In the genomic region with DNA sequence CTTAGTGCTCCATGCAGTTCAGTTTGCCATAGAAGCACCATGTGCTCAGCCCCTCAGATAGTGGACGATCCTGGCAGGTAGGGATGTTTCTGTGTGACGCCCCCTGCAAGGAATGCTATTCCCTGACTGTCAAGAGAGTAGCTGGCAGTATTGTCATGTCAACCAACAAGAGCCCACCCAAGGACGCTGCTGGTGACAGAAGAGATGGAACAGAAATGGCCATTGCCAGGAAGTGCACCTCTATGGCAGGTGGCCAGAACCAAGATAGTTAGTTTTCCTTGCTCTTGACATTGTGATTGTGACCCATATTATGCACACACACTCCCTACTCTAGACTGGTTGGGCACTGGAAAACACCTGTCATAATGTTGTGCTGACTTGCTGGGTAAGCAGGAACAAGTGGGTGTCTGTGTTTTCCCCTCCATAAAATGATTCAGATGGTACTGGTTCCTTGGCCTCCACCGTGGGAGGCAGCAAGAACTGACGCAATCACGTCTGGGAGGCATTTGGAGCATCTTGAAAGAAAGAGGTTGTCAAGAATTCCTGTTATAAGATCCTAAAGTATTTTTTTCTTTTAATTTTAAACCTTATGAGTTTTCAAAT, we compare ENCODE assay signal across 8 cellular contexts.
DNase-seq lines count a peak whose midpoint lies in the region; ATAC-seq and TF ChIP-seq lines count a peak whose summit lies in the region.

No MANE protein-coding gene starts in this region.

- peaks cover 72% of the 10 kb centered on the region for H3K4me1 ChIP-seq in Loucy (ENCODE audit: insufficient read depth, low read length, poor library complexity, severe bottlenecking)
- H3K4me1 ChIP-seq in OCI-LY7 (ENCODE audit: insufficient read depth, low read length, poor library complexity, severe bottlenecking), result no peaks in the 10 kb centered on the region

- intact Hi-C loops in activated CD4-positive, alpha-beta memory T cell treated with anti-CD3 and anti-CD28 coated beads for 36 hours (cut with micrococcal nuclease), result loop anchor here (1.0 to 10.0 kb wide), 7 partner anchors 18 to 863 kb away; no protein-coding TSS in a partner anchor
- intact Hi-C loops in OCI-LY7 (cut with micrococcal nuclease; ENCODE audit: unreplicated experiment), result no loop called here

- peak overlapping the region; percentile 57 for H3K9ac ChIP-seq in Loucy (ENCODE audit: low read depth, low read length, poor library complexity, severe bottlenecking)

- H3K4me2 ChIP-seq in Loucy (ENCODE audit: low read depth, low read length, poor library complexity, severe bottlenecking) (peak overlapping the region; percentile 63), OCI-LY7 (ENCODE audit: low read length) (no peak overlapping the region)

- no peak for ATAC-seq in GM19023 (IDR thresholded peaks at IDR 0.05; ENCODE audit: unreplicated experiment)
- no peak for ATAC-seq in GM21390 (IDR thresholded peaks at IDR 0.05; ENCODE audit: unreplicated experiment)

- H3K27ac ChIP-seq in OCI-LY7 (ENCODE audit: low read depth, low read length, poor library complexity, severe bottlenecking), result no peak overlapping the region

- H3F3A ChIP-seq in Loucy (ENCODE audit: low read depth), result no peaks in the 10 kb centered on the region

- no peak overlapping the region for H3K4me3 Mint-ChIP-seq in activated CD4-positive, alpha-beta memory T cell treated with anti-CD3 and anti-CD28 coated beads for 36 hours

- H3K36me3 ChIP-seq in Loucy (ENCODE audit: insufficient read depth, low read length) (no peaks in the 10 kb centered on the region), OCI-LY7 (ENCODE audit: insufficient read depth, low read length) (no peaks in the 10 kb centered on the region)

- H3K36me3 Mint-ChIP-seq in activated CD4-positive, alpha-beta memory T cell treated with anti-CD3 and anti-CD28 coated beads for 36 hours, result peaks cover 76% of the 10 kb centered on the region

- peak; percentile 79 for DNase-seq in activated CD4-positive, alpha-beta memory T cell treated with anti-CD3 and anti-CD28 coated beads for 36 hours
- peak; percentile 69 for DNase-seq in fibroblast of pulmonary artery (ENCODE audit: low read depth)
- peak; percentile 34 for DNase-seq in stimulated activated CD8-positive, alpha-beta memory T cell treated with anti-CD3 and anti-CD28 coated beads, Interleukin-4, amount 100 ng/mL, for 24 hours (ENCODE audit: low read depth)
- no peak for DNase-seq in NCI-H82 (lab: John Stamatoyannopoulos, UW)
- no peak for DNase-seq in OCI-LY7 (ENCODE audit: low spot score)

- H3K9me3 Mint-ChIP-seq in activated CD4-positive, alpha-beta memory T cell treated with anti-CD3 and anti-CD28 coated beads for 36 hours, result peaks cover 5% of the 10 kb centered on the region

- peak overlapping the region; percentile 30 for H3K4me3 ChIP-seq in Loucy (ENCODE audit: low read length, poor library complexity, severe bottlenecking)
- H3K4me3 ChIP-seq in fibroblast of pulmonary artery (replicated peaks; ENCODE audit: low read depth, low read length), result no peak overlapping the region
- H3K4me3 ChIP-seq in OCI-LY7 (ENCODE audit: low read depth, low read length, poor library complexity, severe bottlenecking), result no peak overlapping the region

- H2AFZ ChIP-seq in Loucy (ENCODE audit: low read length), result no peak overlapping the region
- H2AFZ ChIP-seq in OCI-LY7 (ENCODE audit: low read length), result no peak overlapping the region

- no TSS peak for BruUV-seq in OCI-LY7 (replicated peaks; lab: Mats Ljungman, UMichigan)

- POLR2A ChIA-PET in activated CD4-positive, alpha-beta memory T cell treated with anti-CD3 and anti-CD28 coated beads for 36 hours (lab: Charles Lee), result interaction anchor here (0.9 to 2.7 kb wide), 5 partner anchors 10 to 508 kb away, joined by 3 to 13 read pairs (median 3); a partner anchor contains a TSS
- POLR2A ChIA-PET in OCI-LY7 (lab: Charles Lee), result interaction anchor here (0.5 kb wide), 1 partner anchor 1125 kb away, joined by 3 read pairs; no protein-coding TSS in a partner anchor

- no peaks in the 10 kb centered on the region for H3K79me2 ChIP-seq in Loucy (ENCODE audit: insufficient read depth, low read length)
- H3K79me2 ChIP-seq in OCI-LY7 (ENCODE audit: insufficient read depth, low read depth, low read length), result no peaks in the 10 kb centered on the region

- H3K27me3 ChIP-seq in Loucy (ENCODE audit: insufficient read depth, low read length, poor library complexity, severe bottlenecking), result no peaks in the 10 kb centered on the region

- H3K9me3 ChIP-seq in Loucy (ENCODE audit: insufficient read depth, low read depth, low read length), result no peaks in the 10 kb centered on the region
- no peaks in the 10 kb centered on the region for H3K9me3 ChIP-seq in OCI-LY7 (ENCODE audit: low read length)

- no peaks in the 10 kb centered on the region for H3K9me2 ChIP-seq in Loucy (replicated peaks; ENCODE audit: low read depth, low read length)
- H3K9me2 ChIP-seq in OCI-LY7 (ENCODE audit: insufficient read depth, low read length), result no peaks in the 10 kb centered on the region

- peak overlapping the region; percentile 100 for H3K27ac Mint-ChIP-seq in activated CD4-positive, alpha-beta memory T cell treated with anti-CD3 and anti-CD28 coated beads for 36 hours

- peaks cover 78% of the 10 kb centered on the region for H3K4me1 Mint-ChIP-seq in activated CD4-positive, alpha-beta memory T cell treated with anti-CD3 and anti-CD28 coated beads for 36 hours (ENCODE audit: low read depth)

- no peaks in the 10 kb centered on the region for H3K27me3 Mint-ChIP-seq in activated CD4-positive, alpha-beta memory T cell treated with anti-CD3 and anti-CD28 coated beads for 36 hours

- H4K20me1 ChIP-seq in Loucy (ENCODE audit: insufficient read depth, low read length, poor library complexity, severe bottlenecking) (no peaks in the 10 kb centered on the region), OCI-LY7 (ENCODE audit: insufficient read depth, low read length) (no peaks in the 10 kb centered on the region)

- TF ChIP-seq CTCF in Loucy (conservative IDR thresholded peaks at IDR 0.05; ENCODE audit: low read length) (no peak), fibroblast of pulmonary artery (IDR thresholded peaks at IDR 0.05; ENCODE audit: low read length, missing control alignments) (no peak), OCI-LY7 (conservative IDR thresholded peaks at IDR 0.05; ENCODE audit: low read length) (no peak)

- CTCF ChIA-PET in activated CD4-positive, alpha-beta memory T cell treated with anti-CD3 and anti-CD28 coated beads for 36 hours (lab: Charles Lee), result interaction anchor here (0.7 to 1.4 kb wide), 5 partner anchors 19 to 270 kb away, joined by 3 to 4 read pairs (median 4); no protein-coding TSS in a partner anchor
- CTCF ChIA-PET in OCI-LY7 (lab: Charles Lee; ENCODE audit: unreplicated experiment), result no interaction called here

Comparison
In these comparisons a context has a peak if more than half of its experiments do, and no peak if none do; other contexts are left out.
1. DNase-seq: peak in activated CD4-positive, alpha-beta memory T cell treated with anti-CD3 and anti-CD28 coated beads for 36 hours (single experiment), fibroblast of pulmonary artery (single experiment) and stimulated activated CD8-positive, alpha-beta memory T cell treated with anti-CD3 and anti-CD28 coated beads, Interleukin-4, amount 100 ng/mL, for 24 hours (single experiment); none in NCI-H82 (single experiment) and OCI-LY7 (single experiment).